ENCODE assay signal across 9 cellular contexts in genomic region chr21:41678016-41678935, GRCh38.
DNase-seq lines count a peak whose midpoint lies in the region; ATAC-seq and TF ChIP-seq lines count a peak whose summit lies in the region.
"Had no signal": no experiment of that assay in that cellular context is flagged by ENCODE, and none has a peak within 500 bp of the region (broad histone marks: within the 10 kb centered on the region; RNA-seq: fewer than 3 reads in every experiment).

No MANE protein-coding gene starts in this region.

- H3K9me3 Mint-ChIP-seq in osteocyte (ENCODE audit: unreplicated experiment): no peaks in the 10 kb centered on the region
- H3K9me3 Mint-ChIP-seq: activated naive CD4-positive, alpha-beta T cell treated with anti-CD3 and anti-CD28 coated beads, Interleukin-2, amount 50 U/mL, for 24 hours had no signal

- no peak overlapping the region for H3K4me3 Mint-ChIP-seq in osteocyte (ENCODE audit: unreplicated experiment)
- H3K4me3 Mint-ChIP-seq: activated naive CD4-positive, alpha-beta T cell treated with anti-CD3 and anti-CD28 coated beads, Interleukin-2, amount 50 U/mL, for 24 hours had no signal

- H3K36me3 Mint-ChIP-seq in osteocyte (ENCODE audit: unreplicated experiment): no peaks in the 10 kb centered on the region
- H3K36me3 Mint-ChIP-seq: activated naive CD4-positive, alpha-beta T cell treated with anti-CD3 and anti-CD28 coated beads, Interleukin-2, amount 50 U/mL, for 24 hours had no signal

- peak overlapping the region; percentile 65 for H3K27ac Mint-ChIP-seq in osteocyte (ENCODE audit: unreplicated experiment)
- H3K27ac Mint-ChIP-seq: activated naive CD4-positive, alpha-beta T cell treated with anti-CD3 and anti-CD28 coated beads, Interleukin-2, amount 50 U/mL, for 24 hours had no signal

- ATAC-seq in GM18519 (IDR thresholded peaks at IDR 0.05; ENCODE audit: low FRiP score, unreplicated experiment): no peak

- DNase-seq in DMS79 treated with DMSO at 0.1 percent for 48 hours (lab: John Stamatoyannopoulos, UW) (peak; percentile 69), NCI-H510A (lab: John Stamatoyannopoulos, UW) (peak; percentile 73), epithelial cell of proximal tubule (ENCODE audit: low read depth) (peak; percentile 72), osteocyte (ENCODE audit: extremely low spot score, unreplicated experiment) (no peak), occipital lobe (lab: John Stamatoyannopoulos, UW) (no peak), NCI-H82 treated with DMSO at 0.1 percent for 48 hours (lab: John Stamatoyannopoulos, UW; ENCODE audit: unreplicated experiment) (no peak), AG08396 (ENCODE audit: low spot score) (no peak)

- H3K4me3 ChIP-seq in epithelial cell of proximal tubule (ENCODE audit: low read depth, low read length): peak overlapping the region; percentile 47

- peak; percentile 6 for TF ChIP-seq CTCF in epithelial cell of proximal tubule (conservative IDR thresholded peaks at IDR 0.05; ENCODE audit: low read depth, low read length)
- TF ChIP-seq CTCF in osteocyte (IDR thresholded peaks at IDR 0.05): no peak

- no peaks in the 10 kb centered on the region for H3K27me3 Mint-ChIP-seq in osteocyte (ENCODE audit: unreplicated experiment)

- peaks cover 29% of the 10 kb centered on the region for H3K4me1 Mint-ChIP-seq in osteocyte (ENCODE audit: unreplicated experiment)
- H3K4me1 Mint-ChIP-seq: activated naive CD4-positive, alpha-beta T cell treated with anti-CD3 and anti-CD28 coated beads, Interleukin-2, amount 50 U/mL, for 24 hours had no signal

Comparison
In these comparisons a context has a peak if more than half of its experiments do, and no peak if none do; other contexts are left out.
1. DNase-seq: peak in DMS79 treated with DMSO at 0.1 percent for 48 hours (single experiment), NCI-H510A (single experiment) and epithelial cell of proximal tubule (single experiment); none in osteocyte (single experiment), occipital lobe (single experiment), NCI-H82 treated with DMSO at 0.1 percent for 48 hours (single experiment) and AG08396 (single experiment).